Comparison of ENCODE assay signal across 12 cellular contexts in genomic region chr20:35648836-35649235, GRCh38. TPM values are rescaled to one million over a fixed set of nuclear protein-coding genes. Genes with fewer than 3 reads are reported as not detected.
A peak's percentile ranks its signal among the peaks of the same experiment; 100 is the strongest.
DNase-seq lines count a peak whose midpoint lies in the region; ATAC-seq and TF ChIP-seq lines count a peak whose summit lies in the region.
"Had no signal": no experiment of that assay in that cellular context is flagged by ENCODE, and none has a peak within 500 bp of the region (broad histone marks: within the 10 kb centered on the region; RNA-seq: fewer than 3 reads in every experiment).

No MANE protein-coding gene starts in this region.

- H3K4me1 Mint-ChIP-seq in CD8-positive, alpha-beta memory T cell = peaks cover 65 to 78% (median 76%) of the 10 kb centered on the region in 3 donors
- H3K4me1 Mint-ChIP-seq: nephron progenitor cell had no signal

- no peak for DNase-seq in CD8-positive, alpha-beta memory T cell
- DNase-seq in MG63 = peak; percentile 55
- peak; percentile 13 for DNase-seq in fibroblast of villous mesenchyme (ENCODE audit: low read depth)
- DNase-seq in sciatic nerve (ENCODE audit: low spot score) = no peak
- DNase-seq in activated CD4-positive, CD25-positive, alpha-beta regulatory T cell (lab: John Stamatoyannopoulos, UW) = no peak
- DNase-seq: activated CD4-positive, alpha-beta T cell treated with anti-CD3 and anti-CD28 coated beads for 48 hours; Calu3; NCI-H526; nephron progenitor cell had no signal

- H3K4me1 ChIP-seq in CD8-positive, alpha-beta memory T cell (ENCODE audit: insufficient read depth, low read length) = peaks cover 37% of the 10 kb centered on the region
- H3K4me1 ChIP-seq: SJSA1 had no signal

- no peaks in the 10 kb centered on the region for H3K27me3 Mint-ChIP-seq in CD8-positive, alpha-beta memory T cell
- H3K27me3 Mint-ChIP-seq: stimulated activated memory B cell treated with anti-CD40 and anti-IgM and Interleukin-4, amounts not matched to agents 10 μg/mL and 1 μg/mL and 100 μg/mL, for 72 hours had no signal

- H3K36me3 Mint-ChIP-seq in CD8-positive, alpha-beta memory T cell = peaks cover 0 to 37% (median 3%) of the 10 kb centered on the region in 3 donors

- no peak for ATAC-seq in HG02884 (IDR thresholded peaks at IDR 0.05; ENCODE audit: unreplicated experiment)
- no peak for ATAC-seq in sciatic nerve
- ATAC-seq: stimulated activated memory B cell treated with anti-CD40 and anti-IgM and Interleukin-4, amounts not matched to agents 10 μg/mL and 1 μg/mL and 100 μg/mL, for 72 hours had no signal

- H3K9me3 Mint-ChIP-seq in CD8-positive, alpha-beta memory T cell = no peaks in the 10 kb centered on the region
- H3K9me3 Mint-ChIP-seq: nephron progenitor cell; stimulated activated memory B cell treated with anti-CD40 and anti-IgM and Interleukin-4, amounts not matched to agents 10 μg/mL and 1 μg/mL and 100 μg/mL, for 72 hours had no signal

- POLR2A ChIA-PET in CD8-positive, alpha-beta memory T cell (lab: Charles Lee) = interaction anchor here (1.0 kb wide), 1 partner anchor 15 kb away, joined by 5 read pairs; no protein-coding TSS in a partner anchor

- H3K27me3 ChIP-seq in CD8-positive, alpha-beta memory T cell (ENCODE audit: insufficient read depth, low read length, poor library complexity, severe bottlenecking) = no peaks in the 10 kb centered on the region
- H3K27me3 ChIP-seq in MG63 = no peaks in the 10 kb centered on the region
- H3K27me3 ChIP-seq: SJSA1 had no signal

- H3K36me3 ChIP-seq in CD8-positive, alpha-beta memory T cell (ENCODE audit: insufficient read depth, low read length) = peaks cover 16% of the 10 kb centered on the region
- peaks cover 71% of the 10 kb centered on the region for H3K36me3 ChIP-seq in MG63

- peak overlapping the region in 1 of 7 donors; percentile 37 for H3K4me3 Mint-ChIP-seq in CD8-positive, alpha-beta memory T cell
- H3K4me3 Mint-ChIP-seq: nephron progenitor cell; stimulated activated memory B cell treated with anti-CD40 and anti-IgM and Interleukin-4, amounts not matched to agents 10 μg/mL and 1 μg/mL and 100 μg/mL, for 72 hours had no signal

- H3K27ac ChIP-seq in CD8-positive, alpha-beta memory T cell (ENCODE audit: low read depth, low read length) = no peak overlapping the region
- H3K27ac ChIP-seq: SJSA1 had no signal

- intact Hi-C loops in sciatic nerve (cut with DNase I) = no loop called here

- no peaks in the 10 kb centered on the region for H3K9me3 ChIP-seq in CD8-positive, alpha-beta memory T cell (ENCODE audit: low read length)
- no peaks in the 10 kb centered on the region for H3K9me3 ChIP-seq in MG63
- H3K9me3 ChIP-seq: SJSA1 had no signal

- CTCF ChIA-PET in CD8-positive, alpha-beta memory T cell (lab: Charles Lee) = interaction anchor here (1.2 to 1.4 kb wide), 2 partner anchors 9 to 29 kb away, joined by 3 to 4 read pairs; no protein-coding TSS in a partner anchor

- H3K27ac Mint-ChIP-seq in CD8-positive, alpha-beta memory T cell = peak overlapping the region in 6 of 8 donors; percentile 1 to 85 (median 62)
- H3K27ac Mint-ChIP-seq: nephron progenitor cell; stimulated activated memory B cell treated with anti-CD40 and anti-IgM and Interleukin-4, amounts not matched to agents 10 μg/mL and 1 μg/mL and 100 μg/mL, for 72 hours had no signal

- TF ChIP-seq CTCF in fibroblast of villous mesenchyme (IDR thresholded peaks at IDR 0.05; ENCODE audit: insufficient read depth, low read depth, low read length) = no peak

- no peak overlapping the region for H3K4me3 ChIP-seq in CD8-positive, alpha-beta memory T cell (ENCODE audit: low read length)
- H3K4me3 ChIP-seq in MG63 (no peak overlapping the region), fibroblast of villous mesenchyme (ENCODE audit: low read depth, low read length) (no peak overlapping the region)
- H3K4me3 ChIP-seq: SJSA1 had no signal

RNA-seq across cellular contexts. Expression of gene CPNE1, which starts 15.9 kb away (rescaled TPM):
- total RNA-seq in CD8-positive, alpha-beta memory T cell = 100 to 1,000 TPM; 295 to 305 TPM
- 378 TPM for polyA plus RNA-seq in CD8-positive, alpha-beta memory T cell
- 284 and 335 TPM in 2 replicates for total RNA-seq in MG63 (2014; rRNA removed; shearing (Covaris generic); ENCODE audit: low replicate concordance)
- total RNA-seq in fibroblast of villous mesenchyme (92.0 and 143 TPM in 2 replicates), sciatic nerve (167 TPM)

RNA-seq across cellular contexts. Expression of gene RBM12, which starts 15.9 kb away (rescaled TPM):
- total RNA-seq in CD8-positive, alpha-beta memory T cell = 100 to 1,000 TPM; 103 to 110 TPM
- polyA plus RNA-seq in CD8-positive, alpha-beta memory T cell = 46.1 TPM
- 42.9 and 54.6 TPM in 2 replicates for total RNA-seq in MG63 (2014; rRNA removed; shearing (Covaris generic); ENCODE audit: low replicate concordance)
- 50.9 and 56.1 TPM in 2 replicates for total RNA-seq in fibroblast of villous mesenchyme
- 77.7 TPM for total RNA-seq in sciatic nerve

RNA-seq across cellular contexts. Expression of gene SPAG4, which starts 33.2 kb away (rescaled TPM):
- 1 to 10 TPM; 2.1 TPM for total RNA-seq in CD8-positive, alpha-beta memory T cell
- polyA plus RNA-seq in CD8-positive, alpha-beta memory T cell = 1.1 TPM
- 0.47 and 1.4 TPM in 2 replicates for total RNA-seq in MG63 (2014; rRNA removed; shearing (Covaris generic); ENCODE audit: low replicate concordance)
- total RNA-seq in fibroblast of villous mesenchyme = 5.6 and 8.1 TPM in 2 replicates
- 4.5 TPM for total RNA-seq in sciatic nerve

RNA-seq across cellular contexts. Expression of gene NFS1, which starts 50.3 kb away (rescaled TPM):
- total RNA-seq in CD8-positive, alpha-beta memory T cell = 10 to 100 TPM; 36.4 to 37.7 TPM
- polyA plus RNA-seq in CD8-positive, alpha-beta memory T cell = 18.8 TPM
- total RNA-seq in MG63 (2014; rRNA removed; shearing (Covaris generic); ENCODE audit: low replicate concordance) = 94.3 and 130 TPM in 2 replicates
- 37.0 and 40.6 TPM in 2 replicates for total RNA-seq in fibroblast of villous mesenchyme
- 26.7 TPM for total RNA-seq in sciatic nerve

RNA-seq across cellular contexts. Expression of gene ROMO1, which starts 50.4 kb away (rescaled TPM):
- total RNA-seq in CD8-positive, alpha-beta memory T cell = 100 to 1,000 TPM; 108 to 117 TPM
- 358 TPM for polyA plus RNA-seq in CD8-positive, alpha-beta memory T cell
- 143 and 318 TPM in 2 replicates for total RNA-seq in MG63 (2014; rRNA removed; shearing (Covaris generic); ENCODE audit: low replicate concordance)
- total RNA-seq in fibroblast of villous mesenchyme (143 and 189 TPM in 2 replicates), sciatic nerve (63.8 TPM)

Comparison
In these comparisons a context has a peak if more than half of its experiments do, and no peak if none do; other contexts are left out.
1. DNase-seq: peak in MG63 (single experiment) and fibroblast of villous mesenchyme (single experiment); none in CD8-positive, alpha-beta memory T cell (0 of 5), sciatic nerve (single experiment) and activated CD4-positive, CD25-positive, alpha-beta regulatory T cell (0 of 4).